Comparison of ENCODE assay signal across 2 cellular contexts in genomic region chr20:3296256-3297095, GRCh38.
A peak's percentile ranks its signal among the peaks of the same experiment; 100 is the strongest.
TF ChIP-seq lines count a peak whose summit lies in the region.

No MANE protein-coding gene starts in this region.

TF ChIP-seq in HepG2, 621 proteins besides CTCF, POLR2A, EP300 and RAD21:
- TF ChIP-seq SOX13 (IDR thresholded peaks at IDR 0.05) (no peak), SOX13 (CRISPR knock-in tag; conservative IDR thresholded peaks at IDR 0.05 in 1 of 2, IDR thresholded peaks at IDR 0.05 in 1 of 2) (no peak), ZNF17 (CRISPR knock-in tag; IDR thresholded peaks at IDR 0.05) (no peak), ZNF768 (CRISPR knock-in tag; IDR thresholded peaks at IDR 0.05) (peak; percentile 43; the same call in 1 of the 2 replicates), NFE2L2 (IDR thresholded peaks at IDR 0.05; ENCODE audit: low read length) (no peak), HOXA7 (CRISPR knock-in tag; IDR thresholded peaks at IDR 0.05) (no peak)
- TF ChIP-seq, protein P1, sequence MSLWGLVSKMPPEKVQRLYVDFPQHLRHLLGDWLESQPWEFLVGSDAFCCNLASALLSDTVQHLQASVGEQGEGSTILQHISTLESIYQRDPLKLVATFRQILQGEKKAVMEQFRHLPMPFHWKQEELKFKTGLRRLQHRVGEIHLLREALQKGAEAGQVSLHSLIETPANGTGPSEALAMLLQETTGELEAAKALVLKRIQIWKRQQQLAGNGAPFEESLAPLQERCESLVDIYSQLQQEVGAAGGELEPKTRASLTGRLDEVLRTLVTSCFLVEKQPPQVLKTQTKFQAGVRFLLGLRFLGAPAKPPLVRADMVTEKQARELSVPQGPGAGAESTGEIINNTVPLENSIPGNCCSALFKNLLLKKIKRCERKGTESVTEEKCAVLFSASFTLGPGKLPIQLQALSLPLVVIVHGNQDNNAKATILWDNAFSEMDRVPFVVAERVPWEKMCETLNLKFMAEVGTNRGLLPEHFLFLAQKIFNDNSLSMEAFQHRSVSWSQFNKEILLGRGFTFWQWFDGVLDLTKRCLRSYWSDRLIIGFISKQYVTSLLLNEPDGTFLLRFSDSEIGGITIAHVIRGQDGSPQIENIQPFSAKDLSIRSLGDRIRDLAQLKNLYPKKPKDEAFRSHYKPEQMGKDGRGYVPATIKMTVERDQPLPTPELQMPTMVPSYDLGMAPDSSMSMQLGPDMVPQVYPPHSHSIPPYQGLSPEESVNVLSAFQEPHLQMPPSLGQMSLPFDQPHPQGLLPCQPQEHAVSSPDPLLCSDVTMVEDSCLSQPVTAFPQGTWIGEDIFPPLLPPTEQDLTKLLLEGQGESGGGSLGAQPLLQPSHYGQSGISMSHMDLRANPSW (CRISPR knock-in tag; IDR thresholded peaks at IDR 0.05; ENCODE audit: borderline replicate concordance): no peak

TF ChIP-seq in K562, 482 proteins besides CTCF, POLR2A, EP300 and RAD21:
- TF ChIP-seq HDAC2 (IDR thresholded peaks at IDR 0.05): no peak
- peak; percentile 18; the same call in 1 of the 2 replicates for TF ChIP-seq ZNF121 (CRISPR knock-in tag; conservative IDR thresholded peaks at IDR 0.05)
